ENCODE assay signal across 9 cellular contexts in the genomic region with DNA sequence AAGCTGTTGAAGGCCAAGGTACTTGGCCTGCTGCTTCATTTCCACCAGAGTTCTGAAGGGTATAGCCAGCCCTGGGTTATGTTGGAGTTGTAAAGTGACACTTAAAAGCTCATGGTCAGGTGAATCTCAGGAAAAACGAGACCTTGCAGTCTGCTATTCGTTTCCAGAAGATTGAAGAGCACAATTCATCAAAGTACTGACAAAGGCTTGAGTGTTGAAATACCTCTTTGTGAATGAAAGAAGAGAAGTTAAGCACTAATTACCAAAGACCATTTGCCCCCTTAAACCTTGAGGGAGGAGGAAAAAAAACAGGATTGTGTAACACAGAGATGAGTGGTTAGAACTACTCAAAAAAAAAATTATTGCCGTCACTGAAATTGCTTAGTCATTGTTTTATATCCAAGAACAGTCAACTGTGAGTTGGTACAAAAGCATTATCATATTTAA. TPM values are rescaled to one million over a fixed set of nuclear protein-coding genes. Genes with fewer than 3 reads are reported as not detected.
DNase-seq lines count a peak whose midpoint lies in the region; ATAC-seq and TF ChIP-seq lines count a peak whose summit lies in the region.
"Had no signal": no experiment of that assay in that cellular context is flagged by ENCODE, and none has a peak within 500 bp of the region (broad histone marks: within the 10 kb centered on the region; RNA-seq: fewer than 3 reads in every experiment).

No MANE protein-coding gene starts in this region.

- no peaks in the 10 kb centered on the region for H3K9me3 ChIP-seq in NT2/D1 (ENCODE audit: insufficient read depth, low read length)

- peaks cover 35% of the 10 kb centered on the region for H3K4me1 Mint-ChIP-seq in type B pancreatic cell (ENCODE audit: unreplicated experiment)
- peaks cover 4% of the 10 kb centered on the region for H3K4me1 Mint-ChIP-seq in activated CD4-positive, alpha-beta T cell treated with anti-CD3 and anti-CD28 coated beads for 36 hours
- H3K4me1 Mint-ChIP-seq: activated naive CD4-positive, alpha-beta T cell treated with anti-CD3 and anti-CD28 coated beads, Interleukin-2, amount 10 ng/mL, durations not matched to agents 7 days and 5 days had no signal

- ATAC-seq in GM21717 (IDR thresholded peaks at IDR 0.05; ENCODE audit: unreplicated experiment), result no peak
- ATAC-seq in activated CD4-positive, alpha-beta T cell treated with anti-CD3 and anti-CD28 coated beads for 36 hours, result no peak

- H3K36me3 ChIP-seq in NT2/D1 (ENCODE audit: insufficient read depth, insufficient read length, low read length), result no peaks in the 10 kb centered on the region

- POLR2A ChIA-PET in activated CD4-positive, alpha-beta T cell treated with anti-CD3 and anti-CD28 coated beads for 36 hours (lab: Charles Lee), result no interaction called here

- H3K9me3 Mint-ChIP-seq in type B pancreatic cell, result no peaks in the 10 kb centered on the region
- H3K9me3 Mint-ChIP-seq in activated CD4-positive, alpha-beta T cell treated with anti-CD3 and anti-CD28 coated beads for 36 hours (ENCODE audit: low read depth), result no peaks in the 10 kb centered on the region
- H3K9me3 Mint-ChIP-seq: activated naive CD4-positive, alpha-beta T cell treated with anti-CD3 and anti-CD28 coated beads, Interleukin-2, amount 10 ng/mL, durations not matched to agents 7 days and 5 days had no signal

- peaks cover 3% of the 10 kb centered on the region for H3K27me3 Mint-ChIP-seq in type B pancreatic cell
- peaks cover 7% of the 10 kb centered on the region for H3K27me3 Mint-ChIP-seq in activated CD4-positive, alpha-beta T cell treated with anti-CD3 and anti-CD28 coated beads for 36 hours
- H3K27me3 Mint-ChIP-seq: activated naive CD4-positive, alpha-beta T cell treated with anti-CD3 and anti-CD28 coated beads, Interleukin-2, amount 10 ng/mL, durations not matched to agents 7 days and 5 days had no signal

- intact Hi-C loops in activated CD4-positive, alpha-beta T cell treated with anti-CD3 and anti-CD28 coated beads for 36 hours (cut with DNase I, micrococcal nuclease), result no loop called here

- H3K4me3 ChIP-seq in NT2/D1 (ENCODE audit: insufficient read length, low read depth), result no peak overlapping the region
- H3K4me3 ChIP-seq in fibroblast of mammary gland (ENCODE audit: control insufficient read depth, low read depth, low read length), result no peak overlapping the region

- H3K27me3 ChIP-seq in NT2/D1 (ENCODE audit: insufficient read depth, insufficient read length), result no peaks in the 10 kb centered on the region

- CTCF ChIA-PET in activated CD4-positive, alpha-beta T cell treated with anti-CD3 and anti-CD28 coated beads for 36 hours (lab: Charles Lee), result no interaction called here

- H3K4me1 ChIP-seq in NT2/D1 (ENCODE audit: insufficient read depth, insufficient read length), result no peaks in the 10 kb centered on the region

- H3K4me3 Mint-ChIP-seq in type B pancreatic cell, result peak overlapping the region; percentile 18
- no peak overlapping the region for H3K4me3 Mint-ChIP-seq in activated CD4-positive, alpha-beta T cell treated with anti-CD3 and anti-CD28 coated beads for 36 hours
- H3K4me3 Mint-ChIP-seq: activated naive CD4-positive, alpha-beta T cell treated with anti-CD3 and anti-CD28 coated beads, Interleukin-2, amount 10 ng/mL, durations not matched to agents 7 days and 5 days had no signal

- TF ChIP-seq CTCF in fibroblast of mammary gland (conservative IDR thresholded peaks at IDR 0.05; ENCODE audit: control insufficient read depth, insufficient read depth, low read depth, low read length) (no peak), type B pancreatic cell (conservative IDR thresholded peaks at IDR 0.05) (no peak), GM20000 (IDR thresholded peaks at IDR 0.05; ENCODE audit: extremely low read depth, missing control alignments) (no peak)

- peaks cover 4% of the 10 kb centered on the region for H3K36me3 Mint-ChIP-seq in type B pancreatic cell
- no peaks in the 10 kb centered on the region for H3K36me3 Mint-ChIP-seq in activated CD4-positive, alpha-beta T cell treated with anti-CD3 and anti-CD28 coated beads for 36 hours (ENCODE audit: low read depth)
- H3K36me3 Mint-ChIP-seq: activated naive CD4-positive, alpha-beta T cell treated with anti-CD3 and anti-CD28 coated beads, Interleukin-2, amount 10 ng/mL, durations not matched to agents 7 days and 5 days had no signal

- DNase-seq in NCI-H1092 treated with DMSO at 0.1 percent for 48 hours (lab: John Stamatoyannopoulos, UW) (peak; percentile 68), NCI-H1092 (lab: John Stamatoyannopoulos, UW) (no peak), NT2/D1 (ENCODE audit: low read depth, low spot score) (peak; percentile 16), fibroblast of mammary gland (ENCODE audit: low read depth) (peak; percentile 91), type B pancreatic cell (ENCODE audit: extremely low spot score, unreplicated experiment) (no peak), GM20000 (ENCODE audit: low spot score) (no peak)
- no peak for DNase-seq in activated CD4-positive, alpha-beta T cell treated with anti-CD3 and anti-CD28 coated beads for 36 hours
- DNase-seq: activated naive CD4-positive, alpha-beta T cell treated with anti-CD3 and anti-CD28 coated beads, Interleukin-2, amount 10 ng/mL, durations not matched to agents 7 days and 5 days had no signal

- H3K27ac Mint-ChIP-seq in type B pancreatic cell, result peak overlapping the region; percentile 57
- H3K27ac Mint-ChIP-seq in activated CD4-positive, alpha-beta T cell treated with anti-CD3 and anti-CD28 coated beads for 36 hours, result no peak overlapping the region
- H3K27ac Mint-ChIP-seq: activated naive CD4-positive, alpha-beta T cell treated with anti-CD3 and anti-CD28 coated beads, Interleukin-2, amount 10 ng/mL, durations not matched to agents 7 days and 5 days had no signal

- H3K9ac ChIP-seq in NT2/D1 (ENCODE audit: insufficient read length, low read depth), result no peak overlapping the region

RNA-seq across cellular contexts. Expression of a gene that starts 48.6 kb away (rescaled TPM):
- 18.2 and 37.5 TPM in 2 replicates for total RNA-seq in type B pancreatic cell (ENCODE audit: low replicate concordance)
- under 1 TPM; 0.34 to 0.39 TPM for total RNA-seq in activated CD4-positive, alpha-beta T cell treated with anti-CD3 and anti-CD28 coated beads for 36 hours

Comparison
In these comparisons a context has a peak if more than half of its experiments do, and no peak if none do; other contexts are left out.
1. DNase-seq: peak in NCI-H1092 treated with DMSO at 0.1 percent for 48 hours (single experiment), NT2/D1 (single experiment) and fibroblast of mammary gland (single experiment); none in NCI-H1092 (single experiment), type B pancreatic cell (single experiment), GM20000 (single experiment) and activated CD4-positive, alpha-beta T cell treated with anti-CD3 and anti-CD28 coated beads for 36 hours (single experiment).
2. RNA of a gene that starts 48.6 kb away (total RNA-seq): 18.2 to 37.5 TPM in type B pancreatic cell; 0.34 to 0.39 TPM in activated CD4-positive, alpha-beta T cell treated with anti-CD3 and anti-CD28 coated beads for 36 hours; every median in the first group is over 10 times any median in the second.